25 cellular contexts compared by ENCODE assay signal in the genomic region with DNA sequence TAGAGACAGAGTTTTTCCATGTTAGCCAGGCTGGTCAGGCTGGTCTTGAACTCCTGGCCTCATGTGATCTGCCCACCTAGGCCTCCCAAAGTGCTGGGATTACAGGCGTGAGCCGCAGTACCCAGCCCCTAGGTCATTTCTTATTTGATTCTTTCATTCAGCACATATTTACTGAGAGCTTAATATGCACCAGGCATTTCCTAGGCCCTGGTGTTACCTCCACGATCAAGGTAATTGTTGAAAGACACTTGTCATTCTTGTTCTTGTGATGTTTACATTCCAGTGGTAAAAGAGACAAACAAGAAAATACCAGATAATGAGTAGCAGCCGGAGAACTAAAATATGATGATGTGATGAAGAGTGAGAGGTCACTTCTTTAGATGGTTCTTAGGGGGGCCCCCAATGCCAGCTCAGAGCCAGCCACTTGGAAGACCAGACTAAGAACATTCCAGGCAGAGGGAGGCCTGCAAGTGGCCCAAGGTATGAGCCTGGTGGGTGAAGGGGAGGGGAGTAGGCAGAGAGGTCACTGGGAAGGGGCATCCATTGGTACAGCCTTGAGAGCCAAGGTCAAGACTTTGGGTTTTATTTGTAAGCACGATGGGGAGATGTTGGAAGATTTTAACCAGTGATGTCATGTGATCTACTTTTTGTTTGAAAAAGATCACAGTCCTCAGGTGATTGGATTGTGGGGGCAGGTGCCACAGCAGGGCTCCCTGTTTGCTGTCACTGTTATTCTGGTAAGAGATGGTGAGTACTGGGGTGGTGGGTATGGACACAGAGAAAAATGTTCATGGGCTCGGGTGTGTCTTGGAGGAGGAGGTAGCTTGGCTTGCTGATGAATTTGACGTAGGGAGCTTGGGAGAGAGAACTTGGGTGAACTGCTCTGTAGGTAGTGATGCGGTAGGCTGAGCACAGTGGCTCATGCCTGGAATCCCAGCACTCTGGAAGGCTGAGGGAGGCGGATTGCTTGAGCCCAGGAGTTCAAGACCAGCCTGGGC. TPM values are rescaled to one million over a fixed set of nuclear protein-coding genes. Genes with fewer than 3 reads are reported as not detected.
"Had no signal": no experiment of that assay in that cellular context is flagged by ENCODE, and none has a peak within 500 bp of the region (broad histone marks: within the 10 kb centered on the region; RNA-seq: fewer than 3 reads in every experiment).

No MANE protein-coding gene starts in this region.

- FAIRE-seq: RCC 7860 had no signal

- DNase-seq: IMR-90, Kasumi-1, MM.1S, NCI-H1092 treated with DMSO at 0.1 percent for 48 hours, NCI-H1436, NCI-H187, NCI-H2029, NCI-H2081 treated with DMSO at 0.1 percent for 48 hours, NCI-H2171, NCI-H226, NCI-H446, NCI-H510A, NCI-H524 treated with DMSO at 0.1 percent for 48 hours, NCI-H69, NCI-H774, Right ventricle myocardium superior, RPMI8226, SIG-M5 had no signal

- H3K9ac ChIP-seq: KMS-11 had no signal

- H3K4me3 ChIP-seq: SJSA1, SK-N-MC had no signal

- H3K27ac ChIP-seq: HL-60, KMS-11, SJSA1, SK-N-MC had no signal

- H3K4me2 ChIP-seq: KMS-11 had no signal

- H3K36me3 ChIP-seq: SJSA1 had no signal

- H3K9me3 ChIP-seq: SJSA1 had no signal

RNA-seq across cellular contexts. Expression of a gene that starts 27.8 kb away (rescaled TPM):
- total RNA-seq: HT-29, M059J, Right ventricle myocardium superior, SJSA1 had no signal

RNA-seq across cellular contexts. Expression of a gene that starts 37.6 kb away (rescaled TPM):
- total RNA-seq: HT-29, IMR-90, M059J, SJSA1 had no signal
- polyA plus RNA-seq: IMR-90 had no signal

RNA-seq across cellular contexts. Expression of a gene that starts 37.8 kb away (rescaled TPM):
- total RNA-seq: HT-29, IMR-90, M059J, SJSA1 had no signal
- polyA plus RNA-seq: IMR-90 had no signal
